Comparison of ENCODE assay signal across 8 cellular contexts in genomic region chr1:50333595-50333974, GRCh38.
DNase-seq lines count a peak whose midpoint lies in the region; TF ChIP-seq lines count a peak whose summit lies in the region.

No MANE protein-coding gene starts in this region.

- DNase-seq in GM10248 (ENCODE audit: extremely low spot score) (peak; percentile 87), GM23248 (peak; percentile 61), LoVo (ENCODE audit: low spot score) (peak; percentile 74), epithelial cell of esophagus (ENCODE audit: low read depth) (peak; percentile 55), stomach (peak; percentile 45), GOT3 (lab: John Stamatoyannopoulos, UW) (no peak)
- DNase-seq in activated CD8-positive, alpha-beta memory T cell treated with anti-CD3 and anti-CD28 coated beads for 24 hours, result peak; percentile 81

- H3K9ac ChIP-seq in GM23248, result no peak overlapping the region

- peak overlapping the region; percentile 84 for H3K4me2 ChIP-seq in GM23248 (ENCODE audit: unreplicated experiment)

- H3K4me1 ChIP-seq in GM23248 (ENCODE audit: insufficient read depth) (no peaks in the 10 kb centered on the region), muscle layer of duodenum (ENCODE audit: control insufficient read depth in 1 of 2, insufficient read depth in 2 of 2, low read length in 2 of 2) (peaks cover 0 to 12% of the 10 kb centered on the region in 2 donors), stomach (peaks cover 12 to 15% (median 14%) of the 10 kb centered on the region in 4 donors)

- no peak for TF ChIP-seq EP300 in stomach (IDR thresholded peaks at IDR 0.05)

- H2AFZ ChIP-seq in GM23248, result peak overlapping the region; percentile 90

- in situ Hi-C loops in GM23248 (cut with MboI), result no loop called here

- no peak overlapping the region for H3K27ac ChIP-seq in GM23248
- no peak overlapping the region for H3K27ac ChIP-seq in muscle layer of duodenum (ENCODE audit: low read length)
- no peak overlapping the region for H3K27ac ChIP-seq in stomach

- no peaks in the 10 kb centered on the region for H3K9me2 ChIP-seq in GM23248 (ENCODE audit: insufficient read depth)

- WGBS in GM23248 (ENCODE audit: low coverage in 1 of 2, low lambda C conversion rate in 2 of 2, missing lambda C conversion rate in 2 of 2), 2 experiments, result 8% methylated on average over 13 to 21 of the region's 37 CpGs
- WGBS in stomach, 5 donors, result 6 to 19% (median 8%) methylated on average over 3 to 37 of the region's 37 CpGs

- H3K36me3 ChIP-seq in GM23248 (ENCODE audit: low read depth) (no peaks in the 10 kb centered on the region), muscle layer of duodenum (ENCODE audit: control insufficient read depth in 1 of 2, insufficient read depth in 2 of 2, low read length in 2 of 2) (no peaks in the 10 kb centered on the region), stomach (no peaks in the 10 kb centered on the region)

- H3K9me3 ChIP-seq in GM23248 (ENCODE audit: low read depth) (no peaks in the 10 kb centered on the region), muscle layer of duodenum (ENCODE audit: control insufficient read depth in 1 of 2, low read length in 2 of 2) (no peaks in the 10 kb centered on the region), stomach (no peaks in the 10 kb centered on the region)

- peak overlapping the region; percentile 64 for H3K4me3 ChIP-seq in GM23248
- H3K4me3 ChIP-seq in epithelial cell of esophagus (ENCODE audit: low read length), result peak overlapping the region; percentile 60
- peak overlapping the region; percentile 43 to 63 for H3K4me3 ChIP-seq in muscle layer of duodenum (ENCODE audit: low read depth in 1 of 2, low read length in 2 of 2)
- peak overlapping the region; percentile 40 to 49 (median 45) for H3K4me3 ChIP-seq in stomach

- H4K20me1 ChIP-seq in GM23248 (ENCODE audit: insufficient read depth), result no peaks in the 10 kb centered on the region

- H3K27me3 ChIP-seq in GM23248 (replicated peaks; ENCODE audit: insufficient read depth) (peaks cover 12% of the 10 kb centered on the region), muscle layer of duodenum (ENCODE audit: low read depth, low read length) (peaks cover 5% of the 10 kb centered on the region), stomach (peaks cover 4 to 61% (median 27%) of the 10 kb centered on the region in 3 donors)

- H3K79me2 ChIP-seq in GM23248 (ENCODE audit: insufficient read depth), result no peaks in the 10 kb centered on the region

- CTCF ChIA-PET in GM10248 (lab: Yijun Ruan, JAX), result interaction anchor here (0.7 to 4.6 kb wide), 24 partner anchors 8 to 1761 kb away, joined by 3 to 64 read pairs (median 4); no protein-coding TSS in a partner anchor

- TF ChIP-seq CTCF in GM10248 (IDR thresholded peaks at IDR 0.05; ENCODE audit: control extremely low read depth, extremely low read depth, low read depth, missing control alignments) (peak; percentile 81), epithelial cell of esophagus (IDR thresholded peaks at IDR 0.05; ENCODE audit: insufficient read depth, low read depth, low read length, missing control alignments) (peak; percentile 40), stomach (IDR thresholded peaks at IDR 0.05) (peak in 2 of 7 experiments; percentile 29 to 42)

- no peaks in the 10 kb centered on the region; the same call in 1 of the 2 replicates for H3F3A ChIP-seq in GM23248 (ENCODE audit: insufficient read depth)

- no peak for TF ChIP-seq POLR2A in stomach (IDR thresholded peaks at IDR 0.05)

- intact Hi-C loops in stomach (cut with DNase I; ENCODE audit: low total_unique reads), result no loop called here

- POLR2A ChIA-PET in GM10248 (lab: Yijun Ruan, JAX), result no interaction called here
